In the genomic region with DNA sequence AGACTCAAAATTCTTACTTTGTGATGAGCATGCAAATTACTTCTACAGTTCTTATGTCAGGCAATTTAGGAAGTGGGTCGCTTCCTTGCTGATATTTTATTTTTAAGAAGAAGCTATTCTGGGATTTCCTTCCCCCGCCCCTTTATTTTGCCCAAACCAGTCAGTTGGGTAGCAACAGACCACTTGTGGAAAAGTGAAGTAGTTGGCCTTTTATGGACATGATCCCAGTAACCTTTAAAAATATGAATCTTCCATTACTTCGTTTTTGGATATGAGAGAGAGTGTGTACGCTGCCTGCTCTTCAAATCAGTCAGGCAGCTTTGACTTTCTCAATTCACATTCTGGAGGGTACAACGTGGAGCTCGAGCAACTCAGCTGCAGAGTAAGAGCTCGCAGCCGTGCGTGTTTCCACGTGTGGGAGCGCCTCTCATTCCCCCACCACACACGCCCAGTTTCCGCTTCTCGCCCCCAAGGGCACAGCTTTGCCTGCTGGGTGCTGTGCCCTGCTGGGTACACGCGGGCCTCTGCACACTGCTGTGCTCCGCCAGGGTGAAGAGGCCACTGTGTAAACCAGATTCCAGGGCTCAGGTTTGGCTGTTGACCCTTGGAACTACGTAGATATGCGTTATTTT, we compare ENCODE assay signal across 16 cellular contexts.
A peak's percentile ranks its signal among the peaks of the same experiment; 100 is the strongest.
DNase-seq lines count a peak whose midpoint lies in the region; ATAC-seq lines count a peak whose summit lies in the region.
"Had no signal": no experiment of that assay in that cellular context is flagged by ENCODE, and none has a peak within 500 bp of the region (broad histone marks: within the 10 kb centered on the region; RNA-seq: fewer than 3 reads in every experiment).

No MANE protein-coding gene starts in this region.

- no peaks in the 10 kb centered on the region for H4K20me1 ChIP-seq in BLaER1 treated with 17β-estradiol and CSF1 and Interleukin-3, amounts not matched to agents 10 nM and 100 nM

- peaks cover 1 to 19% (median 12%) of the 10 kb centered on the region in 11 experiments; a peak in 17 of 22 replicates for H3K36me3 ChIP-seq in BLaER1 treated with 17β-estradiol and CSF1 and Interleukin-3, amounts not matched to agents 10 nM and 100 nM

- ATAC-seq in esophagus mucosa = no peak
- no peak for ATAC-seq in GM18873 (IDR thresholded peaks at IDR 0.05; ENCODE audit: low FRiP score, unreplicated experiment)
- ATAC-seq: GM12878 had no signal

- H3K4me3 ChIP-seq in BLaER1 treated with 17β-estradiol and CSF1 and Interleukin-3, amounts not matched to agents 10 nM and 100 nM = peak overlapping the region; percentile 2 to 57 (median 44); a peak in 18 of 20 replicates
- H3K4me3 ChIP-seq: GM12878 had no signal

- peak overlapping the region; percentile 54 to 78 (median 69) for H3K9ac ChIP-seq in BLaER1 treated with 17β-estradiol and CSF1 and Interleukin-3, amounts not matched to agents 10 nM and 100 nM

- peak overlapping the region; percentile 82 to 96 (median 92) for H3K4me2 ChIP-seq in BLaER1 treated with 17β-estradiol and CSF1 and Interleukin-3, amounts not matched to agents 10 nM and 100 nM

- H3K27ac ChIP-seq in BLaER1 treated with 17β-estradiol and CSF1 and Interleukin-3, amounts not matched to agents 10 nM and 100 nM = peak overlapping the region; percentile 52 to 87 (median 74)

- no peaks in the 10 kb centered on the region for H3K9me3 ChIP-seq in BLaER1 treated with 17β-estradiol and CSF1 and Interleukin-3, amounts not matched to agents 10 nM and 100 nM (replicated peaks in 1 of 11)

- H3K27me3 ChIP-seq in BLaER1 treated with 17β-estradiol and CSF1 and Interleukin-3, amounts not matched to agents 10 nM and 100 nM = no peaks in the 10 kb centered on the region

- DNase-seq in MV-4-11 (lab: John Stamatoyannopoulos, UW) (peak; percentile 46), dermis blood vessel endothelial cell (peak; percentile 10), posterior vena cava (ENCODE audit: low spot score) (peak; percentile 72), NCI-H69 (lab: John Stamatoyannopoulos, UW) (no peak), medulla oblongata (ENCODE audit: extremely low spot score) (no peak)
- DNase-seq: activated CD4-positive, alpha-beta T cell treated with anti-CD3 and anti-CD28 coated beads for 4 hours; activated naive CD4-positive, alpha-beta T cell treated with anti-CD3 and anti-CD28 coated beads, Interleukin-2, amount 10 ng/mL, durations not matched to agents 7 days and 5 days; mesendoderm; NCI-H1694; NCI-H345; nephron progenitor cell; T1000 had no signal

- peaks cover 92 to 100% (median 100%) of the 10 kb centered on the region in 10 experiments for H3K4me1 ChIP-seq in BLaER1 treated with 17β-estradiol and CSF1 and Interleukin-3, amounts not matched to agents 10 nM and 100 nM

- intact Hi-C loops in posterior vena cava (cut with DNase I) = loop anchor here in 1 of 2 donors (5.0 kb wide), 2 partner anchors 123 to 188 kb away; partner anchors contain the start of gene ASAP2

Comparison
In these comparisons a context has a peak if more than half of its experiments do, and no peak if none do; other contexts are left out.
1. DNase-seq: peak in MV-4-11 (single experiment), dermis blood vessel endothelial cell (single experiment) and posterior vena cava (single experiment); none in NCI-H69 (single experiment) and medulla oblongata (single experiment).